ENCODE assay signal across 21 cellular contexts in genomic region chr2:61677942-61678341, GRCh38.
DNase-seq lines count a peak whose midpoint lies in the region; ATAC-seq, FAIRE-seq and TF ChIP-seq lines count a peak whose summit lies in the region.
"Had no signal": no experiment of that assay in that cellular context is flagged by ENCODE, and none has a peak within 500 bp of the region (broad histone marks: within the 10 kb centered on the region; RNA-seq: fewer than 3 reads in every experiment).

No MANE protein-coding gene starts in this region.

- H3K9me3 ChIP-seq in liver (ENCODE audit: control insufficient read depth in 4 of 4, low read length in 3 of 4) (peaks cover 0 to 7% (median 2%) of the 10 kb centered on the region in 4 donors), HepG2 (ENCODE audit: low read length) (peaks cover 11% of the 10 kb centered on the region; the same call in 1 of the 2 replicates)

- H3K4me2 ChIP-seq in HepG2 (ENCODE audit: low read depth, low read length) = no peak overlapping the region
- H3K4me2 ChIP-seq: A549; BLaER1 treated with 17β-estradiol and CSF1 and Interleukin-3, amounts not matched to agents 10 nM and 100 nM had no signal

- no TSS peak for BruUV-seq in HepG2 (replicated peaks; lab: Mats Ljungman, UMichigan)

- CTCF ChIA-PET in HepG2 (lab: Yijun Ruan, JAX; ENCODE audit: low intra/inter-chr PET ratio, low total read pairs) = no interaction called here

- intact Hi-C loops in HepG2 (cut with micrococcal nuclease; ENCODE audit: unreplicated experiment) = no loop called here

- H3K79me2 ChIP-seq in HepG2 (ENCODE audit: insufficient read depth, low read length) = no peaks in the 10 kb centered on the region

- H2AFZ ChIP-seq in HepG2 (ENCODE audit: low read length) = no peak overlapping the region

- TF ChIP-seq CTCF in liver (IDR thresholded peaks at IDR 0.05; ENCODE audit: low read depth, low read length, missing input control) (no peak), HepG2 (CRISPR knock-in tag; IDR thresholded peaks at IDR 0.05) (no peak)

- TF ChIP-seq POLR2A in HepG2 (IDR thresholded peaks at IDR 0.05; ENCODE audit: insufficient read depth in 1 of 2, low read depth in 2 of 2, low read length in 2 of 2) = no peak

- H3K27me3 ChIP-seq in liver (ENCODE audit: control insufficient read depth in 4 of 4, insufficient read depth in 4 of 4, low read length in 3 of 4) (no peaks in the 10 kb centered on the region), HepG2 (ENCODE audit: control insufficient read depth in 1 of 2, insufficient read depth in 2 of 2, low read length in 2 of 2) (no peaks in the 10 kb centered on the region)
- H3K27me3 ChIP-seq: BLaER1 treated with 17β-estradiol and CSF1 and Interleukin-3, amounts not matched to agents 10 nM and 100 nM had no signal

- H3K4me1 ChIP-seq in liver (ENCODE audit: control insufficient read depth in 4 of 4, insufficient read depth in 4 of 4, low read length in 3 of 4) = no peaks in the 10 kb centered on the region
- peaks cover 9% of the 10 kb centered on the region; the same call in 1 of the 2 replicates for H3K4me1 ChIP-seq in HepG2 (ENCODE audit: insufficient read depth, low read length)
- H3K4me1 ChIP-seq: A549; BLaER1 treated with 17β-estradiol and CSF1 and Interleukin-3, amounts not matched to agents 10 nM and 100 nM; Caco-2 had no signal

- H3K9ac ChIP-seq in liver (ENCODE audit: low read depth in 1 of 2, low read length in 2 of 2) (no peak overlapping the region), HepG2 (ENCODE audit: insufficient read depth, low read depth, low read length) (no peak overlapping the region)
- H3K9ac ChIP-seq: BLaER1 treated with 17β-estradiol and CSF1 and Interleukin-3, amounts not matched to agents 10 nM and 100 nM had no signal

- H3K4me3 ChIP-seq in liver (ENCODE audit: low read depth in 1 of 3, low read length in 3 of 3) (no peak overlapping the region), HepG2 (replicated peaks in 1 of 3; ENCODE audit: insufficient read depth in 1 of 3, low read depth in 2 of 3, low read length in 3 of 3) (no peak overlapping the region)
- H3K4me3 ChIP-seq: A549; BLaER1 treated with 17β-estradiol and CSF1 and Interleukin-3, amounts not matched to agents 10 nM and 100 nM had no signal

- H3K27ac ChIP-seq in liver (ENCODE audit: low read depth in 1 of 2, low read length in 2 of 2) = no peak overlapping the region
- no peak overlapping the region for H3K27ac ChIP-seq in HepG2 (ENCODE audit: extremely low read length, insufficient read depth, low read length)
- H3K27ac ChIP-seq: 22Rv1; A549; BLaER1 treated with 17β-estradiol and CSF1 and Interleukin-3, amounts not matched to agents 10 nM and 100 nM; C4-2B had no signal

- no peaks in the 10 kb centered on the region for H4K20me1 ChIP-seq in HepG2 (ENCODE audit: insufficient read depth, low read length)
- H4K20me1 ChIP-seq: BLaER1 treated with 17β-estradiol and CSF1 and Interleukin-3, amounts not matched to agents 10 nM and 100 nM had no signal

- TF ChIP-seq RAD21 in liver (IDR thresholded peaks at IDR 0.05) = no peak
- TF ChIP-seq RAD21 in HepG2 (CRISPR knock-in tag; IDR thresholded peaks at IDR 0.05) = no peak

- TF ChIP-seq EP300 in HepG2 (IDR thresholded peaks at IDR 0.05; ENCODE audit: low read depth in 2 of 2, low read length in 2 of 2) (no peak), HepG2 (CRISPR knock-in tag; IDR thresholded peaks at IDR 0.05; ENCODE audit: borderline replicate concordance) (no peak)

- no peak for FAIRE-seq in HepG2 (lab: Jason Lieb, UNC)
- FAIRE-seq: A549, D721Med, G401.6, GM12891 had no signal

- DNase-seq in HepG2 (ENCODE audit: low spot score) (no peak), left lobe of liver (ENCODE audit: low spot score) (no peak), NCI-H1092 (lab: John Stamatoyannopoulos, UW) (no peak)
- DNase-seq in activated naive CD4-positive, alpha-beta T cell treated with anti-CD3 and anti-CD28 coated beads, Interleukin-2, amount 50 U/mL, for 16 hours = no peak
- DNase-seq: AML-193; Caco-2; Calu3; CD4-positive, alpha-beta T cell; CD8-positive, alpha-beta T cell; DMS79 treated with DMSO at 0.1 percent for 48 hours; GF-D8 had no signal

- no peaks in the 10 kb centered on the region for H3K36me3 ChIP-seq in liver (ENCODE audit: control insufficient read depth in 4 of 4, insufficient read depth in 3 of 4, low read depth in 1 of 4, low read length in 3 of 4)
- no peaks in the 10 kb centered on the region for H3K36me3 ChIP-seq in HepG2 (replicated peaks in 1 of 2; ENCODE audit: control insufficient read depth in 1 of 2, insufficient read depth in 2 of 2, low read length in 2 of 2)

- in situ Hi-C loops in HepG2 (cut with HindIII; ENCODE audit: extremely low pct_ligation_motif_present, low pct_unique_long_range_greater_than_20kb) = no loop called here

- POLR2A ChIA-PET in HepG2 (lab: Yijun Ruan, JAX) = no interaction called here

- ATAC-seq in HepG2 (no peak), esophagus mucosa (peak; percentile 67), left lobe of liver (peak; percentile 74), GM18909 (IDR thresholded peaks at IDR 0.05; ENCODE audit: poor library complexity, unreplicated experiment) (no peak)
- ATAC-seq: A549; CD8-positive, alpha-beta T cell had no signal

TF ChIP-seq in liver, 16 proteins besides CTCF, POLR2A, EP300 and RAD21 (continues in another document):
- TF ChIP-seq JUND (IDR thresholded peaks at IDR 0.05) (no peak), EGR1 (IDR thresholded peaks at IDR 0.05; ENCODE audit: low read depth in 2 of 2) (no peak), GABPA (IDR thresholded peaks at IDR 0.05 in 1 of 2, conservative IDR thresholded peaks at IDR 0.05 in 1 of 2) (no peak), FOXA2 (IDR thresholded peaks at IDR 0.05) (no peak), ZBTB33 (IDR thresholded peaks at IDR 0.05) (no peak), HNF4G (IDR thresholded peaks at IDR 0.05) (no peak), RXRA (IDR thresholded peaks at IDR 0.05) (peak; percentile 32 to 74), NR2F2 (IDR thresholded peaks at IDR 0.05) (no peak), MAX (IDR thresholded peaks at IDR 0.05) (no peak), YY1 (IDR thresholded peaks at IDR 0.05) (no peak), SP1 (IDR thresholded peaks at IDR 0.05) (peak; percentile 31), FOXA1 (IDR thresholded peaks at IDR 0.05) (no peak)

TF ChIP-seq in HepG2, 621 proteins besides CTCF, POLR2A, EP300 and RAD21:
- TF ChIP-seq ZNF282 (IDR thresholded peaks at IDR 0.05; ENCODE audit: partially characterized antibody) (no peak), ZNF766 (CRISPR knock-in tag; IDR thresholded peaks at IDR 0.05; ENCODE audit: borderline replicate concordance) (no peak), RBFOX2 (IDR thresholded peaks at IDR 0.05; ENCODE audit: low read depth, low read length) (no peak), ZNF83 (CRISPR knock-in tag; IDR thresholded peaks at IDR 0.05; ENCODE audit: borderline replicate concordance) (no peak), FOXP1 (IDR thresholded peaks at IDR 0.05) (no peak), FOXP1 (CRISPR knock-in tag; IDR thresholded peaks at IDR 0.05) (no peak), MNT (IDR thresholded peaks at IDR 0.05) (no peak), ZKSCAN8 (CRISPR knock-in tag; IDR thresholded peaks at IDR 0.05; ENCODE audit: borderline replicate concordance) (no peak)
TF ChIP-seq in HepG2: peak in this region for 0.

Comparison
In these comparisons a context has a peak if more than half of its experiments do, and no peak if none do; other contexts are left out.
1. ATAC-seq: peak in esophagus mucosa (single experiment) and left lobe of liver (single experiment); none in HepG2 (single experiment) and GM18909 (single experiment).